21 cellular contexts compared by ENCODE assay signal in genomic region chr3:188370081-188370830, GRCh38.
DNase-seq lines count a peak whose midpoint lies in the region; ATAC-seq and TF ChIP-seq lines count a peak whose summit lies in the region.
"Had no signal": no experiment of that assay in that cellular context is flagged by ENCODE, and none has a peak within 500 bp of the region (broad histone marks: within the 10 kb centered on the region; RNA-seq: fewer than 3 reads in every experiment).

No MANE protein-coding gene starts in this region.

- no peak overlapping the region for H3K9ac ChIP-seq in PC-3 (ENCODE audit: low read length)

- no peaks in the 10 kb centered on the region for H3K9me3 Mint-ChIP-seq in activated T-cell treated with anti-CD3 and anti-CD28 coated beads, Interleukin-2, amount 50 U/mL, for 4 hours
- H3K9me3 Mint-ChIP-seq: activated CD4-positive, alpha-beta memory T cell treated with anti-CD3 and anti-CD28 coated beads for 36 hours had no signal

- no peak for TF ChIP-seq EP300 in sigmoid colon (IDR thresholded peaks at IDR 0.05)

- no peaks in the 10 kb centered on the region for H3K27me3 ChIP-seq in PC-3 (ENCODE audit: low read length)
- no peaks in the 10 kb centered on the region for H3K27me3 ChIP-seq in sigmoid colon
- no peaks in the 10 kb centered on the region for H3K27me3 ChIP-seq in ascending aorta
- H3K27me3 ChIP-seq: dorsolateral prefrontal cortex, heart left ventricle, testis had no signal

- H4K20me1 ChIP-seq in PC-3 (ENCODE audit: low read length), result no peaks in the 10 kb centered on the region

- H3K36me3 ChIP-seq in PC-3 (ENCODE audit: low read depth, low read length), result no peaks in the 10 kb centered on the region
- H3K36me3 ChIP-seq in sigmoid colon, result no peaks in the 10 kb centered on the region
- no peaks in the 10 kb centered on the region for H3K36me3 ChIP-seq in ascending aorta
- H3K36me3 ChIP-seq: heart left ventricle, lower lobe of right lung had no signal

- no peaks in the 10 kb centered on the region for H3F3A ChIP-seq in PC-3 (ENCODE audit: low read length, unreplicated experiment)

- intact Hi-C loops in PC-3 (cut with micrococcal nuclease), result no loop called here
- intact Hi-C loops in sigmoid colon (cut with DNase I), result no loop called here
- intact Hi-C loops in ascending aorta (cut with DNase I), result no loop called here

- POLR2A ChIA-PET in PC-3 (lab: Charles Lee; ENCODE audit: unreplicated experiment), result no interaction called here

- peak; percentile 27; the same call in 1 of the 2 replicates for TF ChIP-seq CTCF in PC-3 (conservative IDR thresholded peaks at IDR 0.05; ENCODE audit: low read depth, low read length)
- TF ChIP-seq CTCF in sigmoid colon (IDR thresholded peaks at IDR 0.05), result no peak
- TF ChIP-seq CTCF in ascending aorta (IDR thresholded peaks at IDR 0.05), result no peak

- 90 to 91% methylated on average over 15 of the region's 15 CpGs for WGBS in sigmoid colon, 2 donors

- H3K27me3 Mint-ChIP-seq in activated T-cell treated with anti-CD3 and anti-CD28 coated beads, Interleukin-2, amount 50 U/mL, for 4 hours (ENCODE audit: low read depth), result no peaks in the 10 kb centered on the region
- H3K27me3 Mint-ChIP-seq: activated CD4-positive, alpha-beta memory T cell treated with anti-CD3 and anti-CD28 coated beads for 36 hours; activated T-cell treated with anti-CD3 and anti-CD28 coated beads, Interleukin-2, amount 50 U/mL, for 24 hours had no signal

- H3K9me2 ChIP-seq in PC-3 (replicated peaks; ENCODE audit: low read length), result no peaks in the 10 kb centered on the region

- H3K9me3 ChIP-seq in PC-3 (ENCODE audit: low read length), result no peaks in the 10 kb centered on the region
- no peaks in the 10 kb centered on the region for H3K9me3 ChIP-seq in sigmoid colon
- no peaks in the 10 kb centered on the region for H3K9me3 ChIP-seq in ascending aorta
- H3K9me3 ChIP-seq: A549, lower lobe of right lung, testis had no signal

- no peak overlapping the region for H3K4me2 ChIP-seq in PC-3 (ENCODE audit: low read length)
- H3K4me2 ChIP-seq: A549 had no signal

- H2AFZ ChIP-seq in PC-3 (ENCODE audit: low read length), result no peak overlapping the region

- CTCF ChIA-PET in PC-3 (lab: Charles Lee), result no interaction called here

- peaks cover 14% of the 10 kb centered on the region for H3K4me1 Mint-ChIP-seq in activated T-cell treated with anti-CD3 and anti-CD28 coated beads, Interleukin-2, amount 50 U/mL, for 4 hours (ENCODE audit: low read depth)

- H3K4me3 ChIP-seq in PC-3 (ENCODE audit: low read length) (no peak overlapping the region), sigmoid colon (no peak overlapping the region), ascending aorta (no peak overlapping the region)
- H3K4me3 ChIP-seq: A549, dorsolateral prefrontal cortex, heart left ventricle, lower lobe of right lung, testis had no signal

- H3K36me3 Mint-ChIP-seq in activated T-cell treated with anti-CD3 and anti-CD28 coated beads, Interleukin-2, amount 50 U/mL, for 4 hours (ENCODE audit: insufficient read depth), result peaks cover 2% of the 10 kb centered on the region

- H3K79me2 ChIP-seq in PC-3 (ENCODE audit: low read length), result no peaks in the 10 kb centered on the region

- no TSS peak for BruUV-seq in PC-3 (replicated peaks; lab: Mats Ljungman, UMichigan)

- no peak for DNase-seq in activated T-cell treated with anti-CD3 and anti-CD28 coated beads, Interleukin-2, amount 50 U/mL, for 4 hours
- no peak for DNase-seq in activated T-cell treated with anti-CD3 and anti-CD28 coated beads, Interleukin-2, amount 50 U/mL, for 48 hours
- DNase-seq in PC-3, result no peak
- no peak for DNase-seq in sigmoid colon
- no peak for DNase-seq in ascending aorta (ENCODE audit: low spot score in 2 of 2)
- no peak for DNase-seq in GOT3 (lab: John Stamatoyannopoulos, UW)
- DNase-seq: activated CD4-positive, alpha-beta memory T cell treated with anti-CD3 and anti-CD28 coated beads for 36 hours; activated T-cell treated with anti-CD3 and anti-CD28 coated beads, Interleukin-2, amount 50 U/mL, for 24 hours; DMS153; dorsolateral prefrontal cortex; heart left ventricle; lower lobe of right lung; NCI-H1694 treated with DMSO at 0.1 percent for 48 hours; NCI-H2227 treated with DMSO at 0.1 percent for 48 hours; occipital lobe; RPMI8226; testis had no signal

- ATAC-seq in activated T-cell treated with anti-CD3 and anti-CD28 coated beads, Interleukin-2, amount 50 U/mL, for 4 hours, result peak; percentile 53 to 59
- no peak for ATAC-seq in PC-3
- ATAC-seq in esophagus mucosa, result peak; percentile 96
- no peak for ATAC-seq in GM19351 (IDR thresholded peaks at IDR 0.05; ENCODE audit: unreplicated experiment)
- ATAC-seq: A549, lower lobe of right lung had no signal

- H3K4me3 Mint-ChIP-seq in activated T-cell treated with anti-CD3 and anti-CD28 coated beads, Interleukin-2, amount 50 U/mL, for 4 hours, result no peak overlapping the region
- H3K4me3 Mint-ChIP-seq: activated CD4-positive, alpha-beta memory T cell treated with anti-CD3 and anti-CD28 coated beads for 36 hours; activated T-cell treated with anti-CD3 and anti-CD28 coated beads, Interleukin-2, amount 50 U/mL, for 24 hours had no signal

- no peak overlapping the region for H3K27ac ChIP-seq in PC-3 (ENCODE audit: low read length)
- peak overlapping the region in 3 of 4 donors; percentile 43 to 73 (median 70) for H3K27ac ChIP-seq in sigmoid colon
- H3K27ac ChIP-seq in ascending aorta, result no peak overlapping the region
- H3K27ac ChIP-seq: A549, C4-2B, dorsolateral prefrontal cortex, lower lobe of right lung, testis had no signal

- H3K4me1 ChIP-seq in PC-3 (ENCODE audit: insufficient read depth, low read length), result peaks cover 13% of the 10 kb centered on the region
- peaks cover 0 to 58% (median 37%) of the 10 kb centered on the region in 4 donors for H3K4me1 ChIP-seq in sigmoid colon
- peaks cover 0 to 25% of the 10 kb centered on the region in 2 donors for H3K4me1 ChIP-seq in ascending aorta
- H3K4me1 ChIP-seq: testis had no signal

- TF ChIP-seq POLR2A in sigmoid colon (IDR thresholded peaks at IDR 0.05), result no peak

Comparison
In these comparisons a context has a peak if more than half of its experiments do, and no peak if none do; other contexts are left out.
1. ATAC-seq: peak in activated T-cell treated with anti-CD3 and anti-CD28 coated beads, Interleukin-2, amount 50 U/mL, for 4 hours (2 of 2) and esophagus mucosa (single experiment); none in PC-3 (single experiment) and GM19351 (single experiment).
2. H3K27ac ChIP-seq: peak in sigmoid colon (3 of 4); none in PC-3 (single experiment) and ascending aorta (0 of 2).